Comparison of ENCODE assay signal across 21 cellular contexts in the genomic region with DNA sequence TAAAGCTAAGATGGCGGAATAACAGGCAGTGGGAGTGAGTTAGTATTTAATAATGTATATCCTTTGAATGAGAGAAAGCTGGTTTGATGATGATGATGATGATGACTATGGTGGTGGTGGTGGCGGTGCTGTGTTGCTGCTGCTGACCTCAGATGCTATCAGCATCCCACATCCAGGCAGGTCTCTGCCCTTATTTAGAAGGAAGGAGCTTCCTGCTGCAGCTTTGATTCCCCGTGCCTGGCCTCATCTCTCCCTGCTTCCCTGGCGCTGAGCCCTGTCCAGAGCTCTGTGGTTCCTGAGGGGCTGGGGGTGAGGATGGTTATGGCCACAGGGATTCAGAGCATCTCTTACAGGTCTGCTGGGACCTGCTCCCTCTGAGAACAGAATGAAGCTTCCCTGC.
A peak's percentile ranks its signal among the peaks of the same experiment; 100 is the strongest.
DNase-seq lines count a peak whose midpoint lies in the region; ATAC-seq, FAIRE-seq and TF ChIP-seq lines count a peak whose summit lies in the region.
"Had no signal": no experiment of that assay in that cellular context is flagged by ENCODE, and none has a peak within 500 bp of the region (broad histone marks: within the 10 kb centered on the region; RNA-seq: fewer than 3 reads in every experiment).

No MANE protein-coding gene starts in this region.

- DNase-seq in BE2C, result peak; percentile 67
- no peak for DNase-seq in CD4-positive, alpha-beta T cell
- peak; percentile 21 for DNase-seq in RPMI7951 (ENCODE audit: low read depth)
- DNase-seq in astrocyte (ENCODE audit: low read depth), result peak; percentile 26
- DNase-seq in foreskin melanocyte, result no peak
- no peak for DNase-seq in COR-L47 (lab: John Stamatoyannopoulos, UW)
- no peak for DNase-seq in suprapubic skin (ENCODE audit: low spot score in 2 of 2)
- DNase-seq: DMS79 treated with DMSO at 0.1 percent for 48 hours; Karpas-422; NCI-H2029; NCI-H345; NCI-H82; SIG-M5; small intestine; stimulated activated CD4-positive, alpha-beta T cell treated with anti-CD3 and anti-CD28 coated beads, Interleukin-2, amount 100 ng/mL, for 48 hours; stimulated activated naive CD4-positive, alpha-beta T cell treated with Interleukin-2 at 50 U/mL for 16 hours; tibial artery had no signal

- peaks cover 6% of the 10 kb centered on the region for H3K4me1 Mint-ChIP-seq in CD4-positive, alpha-beta T cell (ENCODE audit: low read depth)
- H3K4me1 Mint-ChIP-seq in astrocyte (ENCODE audit: low read depth, unreplicated experiment), result peaks cover 13% of the 10 kb centered on the region

- no peaks in the 10 kb centered on the region for H3K36me3 Mint-ChIP-seq in CD4-positive, alpha-beta T cell (ENCODE audit: low read depth)
- no peaks in the 10 kb centered on the region for H3K36me3 Mint-ChIP-seq in astrocyte (ENCODE audit: low read depth, unreplicated experiment)

- no peaks in the 10 kb centered on the region for H3K9me3 Mint-ChIP-seq in CD4-positive, alpha-beta T cell
- H3K9me3 Mint-ChIP-seq in astrocyte (ENCODE audit: unreplicated experiment), result no peaks in the 10 kb centered on the region
- H3K9me3 Mint-ChIP-seq: dendritic cell treated with granulocyte-macrophage colony-stimulating factor and Interleukin-4, amounts not matched to agents 40 ng/mL and 50 ng/mL, for 4 days; T-helper 1 cell treated with Interleukin-12 subunit alpha and Interleukin-12 subunit beta and Interleukin-4 antibody, amounts not matched to agents 30 μg/mL and 1 μg/mL, for 36 hours had no signal

- no peak overlapping the region for H3K4me3 ChIP-seq in BE2C (ENCODE audit: low read depth, low read length)
- no peak overlapping the region for H3K4me3 ChIP-seq in astrocyte (ENCODE audit: insufficient read depth, low read depth, low read length)
- no peak overlapping the region for H3K4me3 ChIP-seq in suprapubic skin
- H3K4me3 ChIP-seq: cardiac muscle cell, tibial artery had no signal

- CTCF ChIA-PET in CD4-positive, alpha-beta T cell (lab: Charles Lee), result no interaction called here

- no peak overlapping the region for H3K27ac Mint-ChIP-seq in CD4-positive, alpha-beta T cell
- no peak overlapping the region for H3K27ac Mint-ChIP-seq in astrocyte (ENCODE audit: unreplicated experiment)
- H3K27ac Mint-ChIP-seq: dendritic cell treated with granulocyte-macrophage colony-stimulating factor and Interleukin-4, amounts not matched to agents 40 ng/mL and 50 ng/mL, for 4 days; T-helper 1 cell treated with Interleukin-12 subunit alpha and Interleukin-12 subunit beta and Interleukin-4 antibody, amounts not matched to agents 30 μg/mL and 1 μg/mL, for 36 hours had no signal

- H3K27me3 ChIP-seq in BE2C, result no peaks in the 10 kb centered on the region
- no peaks in the 10 kb centered on the region for H3K27me3 ChIP-seq in CD4-positive, alpha-beta T cell (ENCODE audit: control insufficient read depth, insufficient read depth, low read length)
- H3K27me3 ChIP-seq in astrocyte (ENCODE audit: insufficient read depth, low read length), result peaks cover 1% of the 10 kb centered on the region
- H3K27me3 ChIP-seq in suprapubic skin, result no peaks in the 10 kb centered on the region
- H3K27me3 ChIP-seq: cardiac muscle cell had no signal

- H2AFZ ChIP-seq in astrocyte (ENCODE audit: low read depth, low read length), result no peak overlapping the region

- H4K20me1 ChIP-seq in astrocyte (ENCODE audit: insufficient read depth, low read length), result no peaks in the 10 kb centered on the region

- WGBS in suprapubic skin, result 84% methylated on average over 4 of the region's 4 CpGs

- no peak overlapping the region for H3K27ac ChIP-seq in CD4-positive, alpha-beta T cell (ENCODE audit: low read depth, low read length)
- H3K27ac ChIP-seq in astrocyte (ENCODE audit: low read depth, low read length), result no peak overlapping the region
- H3K27ac ChIP-seq in suprapubic skin, result no peak overlapping the region
- H3K27ac ChIP-seq: cardiac muscle cell, tibial artery, VCaP had no signal

- no peak overlapping the region for H3K9ac ChIP-seq in astrocyte (ENCODE audit: low read length)

- H3K4me3 Mint-ChIP-seq in CD4-positive, alpha-beta T cell, result no peak overlapping the region
- H3K4me3 Mint-ChIP-seq in astrocyte (ENCODE audit: unreplicated experiment), result no peak overlapping the region
- H3K4me3 Mint-ChIP-seq: dendritic cell treated with granulocyte-macrophage colony-stimulating factor and Interleukin-4, amounts not matched to agents 40 ng/mL and 50 ng/mL, for 4 days; T-helper 1 cell treated with Interleukin-12 subunit alpha and Interleukin-12 subunit beta and Interleukin-4 antibody, amounts not matched to agents 30 μg/mL and 1 μg/mL, for 36 hours had no signal

- peaks cover 17% of the 10 kb centered on the region for H3K4me1 ChIP-seq in BE2C
- H3K4me1 ChIP-seq in astrocyte (ENCODE audit: insufficient read depth, low read length), result peaks cover 14% of the 10 kb centered on the region
- no peaks in the 10 kb centered on the region for H3K4me1 ChIP-seq in suprapubic skin
- H3K4me1 ChIP-seq: tibial artery had no signal

- intact Hi-C loops in CD4-positive, alpha-beta T cell (cut with DNase I, micrococcal nuclease), result no loop called here

- POLR2A ChIA-PET in CD4-positive, alpha-beta T cell (lab: Charles Lee), result interaction anchor here (1.0 kb wide), 1 partner anchor 10 kb away, joined by 3 read pairs; no protein-coding TSS in a partner anchor

- TF ChIP-seq EP300 in suprapubic skin (IDR thresholded peaks at IDR 0.05), result no peak

- no peaks in the 10 kb centered on the region for H3K9me3 ChIP-seq in BE2C
- no peaks in the 10 kb centered on the region for H3K9me3 ChIP-seq in CD4-positive, alpha-beta T cell (ENCODE audit: control insufficient read depth, low read length)
- H3K9me3 ChIP-seq in astrocyte (ENCODE audit: insufficient read depth, low read depth, low read length), result no peaks in the 10 kb centered on the region
- H3K9me3 ChIP-seq in suprapubic skin, result no peaks in the 10 kb centered on the region
- H3K9me3 ChIP-seq: tibial artery had no signal

- no peak for TF ChIP-seq CTCF in BE2C (IDR thresholded peaks at IDR 0.05; ENCODE audit: low read depth, low read length)
- TF ChIP-seq CTCF in CD4-positive, alpha-beta T cell (IDR thresholded peaks at IDR 0.05), result no peak
- TF ChIP-seq CTCF in astrocyte (IDR thresholded peaks at IDR 0.05; ENCODE audit: insufficient read depth, low read depth, low read length), result no peak
- TF ChIP-seq CTCF in suprapubic skin (IDR thresholded peaks at IDR 0.05), result no peak

- H3K79me2 ChIP-seq in astrocyte (ENCODE audit: insufficient read depth, low read length), result no peaks in the 10 kb centered on the region

- H3K4me2 ChIP-seq in astrocyte (ENCODE audit: low read length), result no peak overlapping the region

- H3K36me3 ChIP-seq in BE2C (no peaks in the 10 kb centered on the region), astrocyte (ENCODE audit: insufficient read depth, low read length) (no peaks in the 10 kb centered on the region), suprapubic skin (no peaks in the 10 kb centered on the region)
- H3K36me3 ChIP-seq: cardiac muscle cell, tibial artery had no signal

- TF ChIP-seq POLR2A in suprapubic skin (IDR thresholded peaks at IDR 0.05), result no peak

- no peaks in the 10 kb centered on the region for H3K27me3 Mint-ChIP-seq in CD4-positive, alpha-beta T cell
- H3K27me3 Mint-ChIP-seq in astrocyte (ENCODE audit: low read depth, unreplicated experiment), result peaks cover 28% of the 10 kb centered on the region

- peak; percentile 44 for ATAC-seq in CD4-positive, alpha-beta T cell (ENCODE audit: poor library complexity)

- FAIRE-seq in astrocyte (lab: Jason Lieb, UNC), result no peak
- FAIRE-seq: small intestine had no signal

Comparison
In these comparisons a context has a peak if more than half of its experiments do, and no peak if none do; other contexts are left out.
1. DNase-seq: peak in BE2C (single experiment), RPMI7951 (single experiment) and astrocyte (single experiment); none in CD4-positive, alpha-beta T cell (0 of 10), foreskin melanocyte (single experiment), COR-L47 (single experiment) and suprapubic skin (0 of 2).